In the genomic region with DNA sequence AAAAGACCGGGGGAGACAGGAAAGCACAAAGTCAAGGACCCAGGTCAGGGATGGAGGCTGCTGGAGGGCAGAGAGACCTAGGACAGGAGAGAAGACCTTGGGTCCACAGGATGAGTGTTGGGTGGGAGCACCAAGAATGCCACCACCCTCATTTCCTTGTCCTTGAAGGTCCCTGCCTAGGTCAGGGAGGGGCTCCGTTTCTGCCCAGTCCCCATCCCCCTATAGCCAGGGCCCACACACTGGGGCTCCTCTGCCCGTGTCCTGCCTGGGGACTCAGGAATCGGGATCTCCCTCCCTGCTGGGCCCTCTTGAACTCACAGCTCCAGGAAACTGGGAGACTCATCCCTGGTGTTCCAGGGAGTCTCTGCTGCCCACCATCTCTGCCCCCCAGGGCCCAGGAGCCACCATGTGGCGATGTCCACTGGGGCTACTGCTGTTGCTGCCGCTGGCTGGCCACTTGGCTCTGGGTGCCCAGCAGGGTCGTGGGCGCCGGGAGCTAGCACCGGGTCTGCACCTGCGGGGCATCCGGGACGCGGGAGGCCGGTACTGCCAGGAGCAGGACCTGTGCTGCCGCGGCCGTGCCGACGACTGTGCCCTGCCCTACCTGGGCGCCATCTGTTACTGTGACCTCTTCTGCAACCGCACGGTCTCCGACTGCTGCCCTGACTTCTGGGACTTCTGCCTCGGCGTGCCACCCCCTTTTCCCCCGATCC, we compare ENCODE assay signal across 1 cellular context.
TF ChIP-seq lines count a peak whose summit lies in the region.

No MANE protein-coding gene starts in this region.

TF ChIP-seq in H1, 55 proteins besides CTCF, POLR2A, EP300 and RAD21:
- no peak for TF ChIP-seq CBX8 (IDR thresholded peaks at IDR 0.05; ENCODE audit: borderline replicate concordance, low read depth, low read length)
- TF ChIP-seq CREB1 (IDR thresholded peaks at IDR 0.05): no peak
- no peak for TF ChIP-seq EZH2 (IDR thresholded peaks at IDR 0.05; ENCODE audit: low read depth, low read length, severe bottlenecking)
- no peak for TF ChIP-seq RXRA (IDR thresholded peaks at IDR 0.05; ENCODE audit: insufficient read depth, low read depth, low read length)
- no peak for TF ChIP-seq SRF (IDR thresholded peaks at IDR 0.05; ENCODE audit: low read depth, low read length)
